ENCODE assay signal across 9 cellular contexts in the genomic region with DNA sequence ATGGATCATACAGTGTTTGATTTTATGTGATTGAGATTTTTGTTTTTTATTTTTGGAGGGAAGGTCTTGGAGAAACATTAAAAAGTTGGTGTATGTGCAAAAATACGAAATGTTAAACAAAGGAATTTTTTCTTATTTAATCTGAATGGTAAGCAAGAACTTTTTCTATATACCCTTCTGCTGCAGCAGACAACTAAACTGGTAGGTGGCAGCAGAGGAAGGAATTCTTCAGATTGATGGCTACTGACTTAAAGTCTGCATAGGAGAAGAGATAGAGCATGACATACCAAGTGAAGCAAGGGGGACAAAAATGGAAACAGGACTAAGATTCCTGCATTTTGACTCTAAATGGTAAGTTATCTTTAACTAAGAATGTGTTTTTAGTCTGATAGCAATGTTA. TPM values are rescaled to one million over a fixed set of nuclear protein-coding genes. Genes with fewer than 3 reads are reported as not detected.
DNase-seq lines count a peak whose midpoint lies in the region; ATAC-seq lines count a peak whose summit lies in the region.
"Had no signal": no experiment of that assay in that cellular context is flagged by ENCODE, and none has a peak within 500 bp of the region (broad histone marks: within the 10 kb centered on the region; RNA-seq: fewer than 3 reads in every experiment).

No MANE protein-coding gene starts in this region.

- peak; percentile 77 for ATAC-seq in esophagus mucosa
- no peak for ATAC-seq in HG03457 (IDR thresholded peaks at IDR 0.05; ENCODE audit: unreplicated experiment)

- DNase-seq in NCI-H1417 (lab: John Stamatoyannopoulos, UW), result peak in 2 of 3 experiments; percentile 2 to 36
- no peak for DNase-seq in NCI-H1417 treated with DMSO at 0.1 percent for 48 hours (lab: John Stamatoyannopoulos, UW)
- DNase-seq in NCI-H82 treated with DMSO at 0.1 percent for 48 hours (lab: John Stamatoyannopoulos, UW; ENCODE audit: unreplicated experiment), result peak; percentile 12
- peak; percentile 18 for DNase-seq in skeletal muscle cell (ENCODE audit: low read depth)
- DNase-seq in activated T-cell treated with anti-CD3 and anti-CD28 coated beads for 4 hours, result no peak
- no peak for DNase-seq in GM19238 (ENCODE audit: insufficient read length, low spot score)

- no peak overlapping the region for H3K4me3 ChIP-seq in skeletal muscle cell (ENCODE audit: low read depth, low read length)

RNA-seq across cellular contexts. Expression of gene A2ML1, which starts 42.0 kb away (rescaled TPM):
- total RNA-seq in esophagus mucosa, result 720 TPM
- total RNA-seq: B cell had no signal

Comparison
In these comparisons a context has a peak if more than half of its experiments do, and no peak if none do; other contexts are left out.
1. DNase-seq: peak in NCI-H1417 (2 of 3), NCI-H82 treated with DMSO at 0.1 percent for 48 hours (single experiment) and skeletal muscle cell (single experiment); none in NCI-H1417 treated with DMSO at 0.1 percent for 48 hours (single experiment), activated T-cell treated with anti-CD3 and anti-CD28 coated beads for 4 hours (single experiment) and GM19238 (single experiment).